20 cellular contexts compared by ENCODE assay signal in the genomic region with DNA sequence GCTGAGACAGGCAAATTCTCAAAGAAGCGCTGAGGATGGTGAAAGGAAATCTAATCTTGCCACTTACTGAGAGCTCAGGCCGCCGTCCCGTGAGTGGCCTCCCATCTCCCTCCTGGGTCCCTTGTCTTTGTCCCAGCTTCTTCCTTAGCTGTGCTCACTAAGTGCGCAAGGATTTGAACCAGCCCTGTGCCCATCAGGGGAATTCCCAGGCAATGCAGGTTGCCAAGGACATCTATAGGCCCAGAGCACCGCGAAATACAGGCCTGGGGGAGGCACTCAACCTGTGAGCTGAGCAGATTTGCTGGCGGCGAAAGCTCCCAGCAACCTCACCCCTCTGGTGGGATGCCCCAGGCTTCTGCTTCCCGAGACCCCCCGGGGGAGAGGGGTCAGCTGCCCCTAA.
DNase-seq lines count a peak whose midpoint lies in the region; TF ChIP-seq lines count a peak whose summit lies in the region.
"Had no signal": no experiment of that assay in that cellular context is flagged by ENCODE, and none has a peak within 500 bp of the region (broad histone marks: within the 10 kb centered on the region; RNA-seq: fewer than 3 reads in every experiment).

No MANE protein-coding gene starts in this region.

- no peak overlapping the region for H3K4ac ChIP-seq in trophoblast cell (ENCODE audit: low read depth, low read length)

- H3K4me3 ChIP-seq in Caco-2 (ENCODE audit: low read depth, low read length) (no peak overlapping the region), trophoblast cell (ENCODE audit: low read depth, low read length) (no peak overlapping the region)
- H3K4me3 ChIP-seq: thyroid gland had no signal

- H3K36me3 Mint-ChIP-seq in activated CD4-positive, alpha-beta T cell treated with anti-CD3 and anti-CD28 coated beads, Interleukin-2, amount 10 ng/mL, durations not matched to agents 24 days and 14 days (ENCODE audit: low read depth), result no peaks in the 10 kb centered on the region
- H3K36me3 Mint-ChIP-seq in Caco-2 (ENCODE audit: insufficient read depth, unreplicated experiment) (no peaks in the 10 kb centered on the region), glutamatergic neuron (ENCODE audit: unreplicated experiment) (no peaks in the 10 kb centered on the region)

- H3K79me2 ChIP-seq in trophoblast cell (ENCODE audit: control insufficient read depth, insufficient read depth, low read length, poor library complexity), result no peaks in the 10 kb centered on the region

- no peak overlapping the region for H3K27ac ChIP-seq in trophoblast cell (ENCODE audit: low read depth, low read length)
- H3K27ac ChIP-seq: thyroid gland had no signal

- no peaks in the 10 kb centered on the region for H3K9me3 Mint-ChIP-seq in activated CD4-positive, alpha-beta T cell treated with anti-CD3 and anti-CD28 coated beads, Interleukin-2, amount 10 ng/mL, durations not matched to agents 24 days and 14 days
- H3K9me3 Mint-ChIP-seq in Caco-2 (ENCODE audit: unreplicated experiment) (no peaks in the 10 kb centered on the region), glutamatergic neuron (ENCODE audit: unreplicated experiment) (peaks cover 6% of the 10 kb centered on the region)

- H3K79me1 ChIP-seq in trophoblast cell (ENCODE audit: low read length), result no peaks in the 10 kb centered on the region

- H2AFZ ChIP-seq in trophoblast cell (ENCODE audit: insufficient read depth, low read length, poor library complexity), result no peak overlapping the region

- CTCF ChIA-PET in Caco-2 (lab: Charles Lee), result no interaction called here

- H3K4me1 Mint-ChIP-seq in activated CD4-positive, alpha-beta T cell treated with anti-CD3 and anti-CD28 coated beads, Interleukin-2, amount 10 ng/mL, durations not matched to agents 24 days and 14 days, result peaks cover 11% of the 10 kb centered on the region
- H3K4me1 Mint-ChIP-seq in Caco-2 (ENCODE audit: low read depth, unreplicated experiment) (peaks cover 11% of the 10 kb centered on the region), glutamatergic neuron (ENCODE audit: low read depth, unreplicated experiment) (peaks cover 26% of the 10 kb centered on the region)

- H3K18ac ChIP-seq in trophoblast cell (ENCODE audit: low read length), result no peak overlapping the region

- no peak overlapping the region for H3K14ac ChIP-seq in trophoblast cell (ENCODE audit: low read length)

- H3K4me3 Mint-ChIP-seq in activated CD4-positive, alpha-beta T cell treated with anti-CD3 and anti-CD28 coated beads, Interleukin-2, amount 10 ng/mL, durations not matched to agents 24 days and 14 days, result peak overlapping the region; percentile 90
- H3K4me3 Mint-ChIP-seq in Caco-2 (ENCODE audit: unreplicated experiment), result peak overlapping the region; percentile 84
- H3K4me3 Mint-ChIP-seq in glutamatergic neuron (ENCODE audit: unreplicated experiment), result peak overlapping the region; percentile 25

- H3K9me3 ChIP-seq in Caco-2 (no peaks in the 10 kb centered on the region), trophoblast cell (ENCODE audit: insufficient read depth, low read depth, low read length) (peaks cover 4% of the 10 kb centered on the region)
- H3K9me3 ChIP-seq: SJCRH30, thyroid gland had no signal

- H3K36me3 ChIP-seq in Caco-2 (ENCODE audit: control insufficient read depth, insufficient read depth, low read length) (no peaks in the 10 kb centered on the region), trophoblast cell (ENCODE audit: control insufficient read depth in 1 of 2, insufficient read depth in 2 of 2, low read length in 2 of 2) (no peaks in the 10 kb centered on the region)
- H3K36me3 ChIP-seq: SJCRH30, thyroid gland had no signal

- intact Hi-C loops in activated CD4-positive, alpha-beta T cell treated with anti-CD3 and anti-CD28 coated beads, Interleukin-2, amount 10 ng/mL, durations not matched to agents 24 days and 14 days (cut with micrococcal nuclease), result no loop called here
- intact Hi-C loops in Caco-2 (cut with micrococcal nuclease; ENCODE audit: unreplicated experiment), result no loop called here

- no peak overlapping the region for H2AK5ac ChIP-seq in trophoblast cell (ENCODE audit: low read length)

- peaks cover 2% of the 10 kb centered on the region for H3K27me3 Mint-ChIP-seq in activated CD4-positive, alpha-beta T cell treated with anti-CD3 and anti-CD28 coated beads, Interleukin-2, amount 10 ng/mL, durations not matched to agents 24 days and 14 days
- H3K27me3 Mint-ChIP-seq in Caco-2 (ENCODE audit: insufficient read depth, unreplicated experiment) (peaks cover 7% of the 10 kb centered on the region), glutamatergic neuron (ENCODE audit: unreplicated experiment) (no peaks in the 10 kb centered on the region)

- no peak overlapping the region for H3K27ac Mint-ChIP-seq in activated CD4-positive, alpha-beta T cell treated with anti-CD3 and anti-CD28 coated beads, Interleukin-2, amount 10 ng/mL, durations not matched to agents 24 days and 14 days
- peak overlapping the region; percentile 87 for H3K27ac Mint-ChIP-seq in Caco-2 (ENCODE audit: unreplicated experiment)
- peak overlapping the region; percentile 90 for H3K27ac Mint-ChIP-seq in glutamatergic neuron (ENCODE audit: unreplicated experiment)
- H3K27ac Mint-ChIP-seq: CD4-positive, alpha-beta T cell had no signal

- peaks cover 6% of the 10 kb centered on the region; the same call in 1 of the 2 replicates for H3K4me1 ChIP-seq in Caco-2
- H3K4me1 ChIP-seq in trophoblast cell (ENCODE audit: control insufficient read depth in 1 of 2, insufficient read depth in 2 of 2, low read length in 2 of 2), result no peaks in the 10 kb centered on the region
- H3K4me1 ChIP-seq: SJCRH30, thyroid gland had no signal

- H2BK5ac ChIP-seq in trophoblast cell (ENCODE audit: low read depth, low read length, poor library complexity), result no peak overlapping the region

- no peak for DNase-seq in activated CD4-positive, alpha-beta T cell treated with anti-CD3 and anti-CD28 coated beads, Interleukin-2, amount 10 ng/mL, durations not matched to agents 24 days and 14 days
- DNase-seq in activated CD4-positive, alpha-beta T cell treated with anti-CD3 and anti-CD28 coated beads for 1 hour, result no peak
- DNase-seq in Caco-2 (peak in 1 of 2 experiments; percentile 14), glutamatergic neuron (no peak), retina (peak; percentile 32), SKM-1 (lab: John Stamatoyannopoulos, UW; ENCODE audit: unreplicated experiment) (no peak), NCI-H1092 treated with DMSO at 0.1 percent for 48 hours (lab: John Stamatoyannopoulos, UW) (no peak), trophoblast cell (no peak)
- DNase-seq: ACHN; CD4-positive, alpha-beta T cell; DMS79 treated with DMSO at 0.1 percent for 48 hours; foreskin fibroblast; KBM-7; left cardiac atrium; NCI-H1092; NCI-H2171 treated with DMSO at 0.1 percent for 48 hours; NCI-H774; PC-3; SJCRH30; thyroid gland had no signal

- H2BK12ac ChIP-seq in trophoblast cell (ENCODE audit: low read length), result no peak overlapping the region

- POLR2A ChIA-PET in Caco-2 (lab: Charles Lee), result no interaction called here

- no TSS peak for BruUV-seq in Caco-2 (replicated peaks; lab: Mats Ljungman, UMichigan)

- no peak overlapping the region for H4K12ac ChIP-seq in trophoblast cell (ENCODE audit: low read depth, low read length)

- WGBS in trophoblast cell (ENCODE audit: extremely low coverage, insufficient coverage, insufficient read length), result no CpG with 5 or more reads among the region's 11 CpGs

- H3K23ac ChIP-seq in trophoblast cell (ENCODE audit: low read length), result no peak overlapping the region

- no peak for TF ChIP-seq CTCF in Caco-2 (IDR thresholded peaks at IDR 0.05; ENCODE audit: insufficient read depth in 1 of 2, low read depth in 1 of 2, low read length in 1 of 2, severe bottlenecking in 1 of 2, unreplicated experiment in 1 of 2)
- no peak for TF ChIP-seq CTCF in glutamatergic neuron (IDR thresholded peaks at IDR 0.05; ENCODE audit: partially characterized antibody, unreplicated experiment)

- H3K27me3 ChIP-seq in Caco-2 (replicated peaks; ENCODE audit: control insufficient read depth, insufficient read depth, low read length), result no peaks in the 10 kb centered on the region; the same call in 1 of the 2 replicates
- H3K27me3 ChIP-seq in trophoblast cell (ENCODE audit: insufficient read depth, low read length), result no peaks in the 10 kb centered on the region
- H3K27me3 ChIP-seq: SJCRH30, thyroid gland had no signal

- H3K4me2 ChIP-seq in trophoblast cell (ENCODE audit: low read length), result no peak overlapping the region

- no peak overlapping the region for H3K9ac ChIP-seq in trophoblast cell (ENCODE audit: low read length)

- H4K91ac ChIP-seq in trophoblast cell (ENCODE audit: low read depth, low read length), result no peak overlapping the region

- no peak overlapping the region for H4K8ac ChIP-seq in trophoblast cell (ENCODE audit: low read depth, low read length)

- H2BK120ac ChIP-seq in trophoblast cell (ENCODE audit: insufficient read depth, low read length, poor library complexity), result no peak overlapping the region

Comparison
In these comparisons a context has a peak if more than half of its experiments do, and no peak if none do; other contexts are left out.
1. H3K4me3 Mint-ChIP-seq: peak in every context shown above with its lines; median percentile 90 in activated CD4-positive, alpha-beta T cell treated with anti-CD3 and anti-CD28 coated beads, Interleukin-2, amount 10 ng/mL, durations not matched to agents 24 days and 14 days; 84 in Caco-2; 25 in glutamatergic neuron.